ENCODE assay signal across 1 cellular context in genomic region chr3:128725932-128726690, GRCh38.
TF ChIP-seq lines count a peak whose summit lies in the region.

RAB7A (plus strand) TSS chr3:128726183; CDS start chr3:128795368, 69,185 bp downstream.

TF ChIP-seq in WTC11, 78 proteins besides CTCF, POLR2A, EP300 and RAD21 (continued from another document and continues in another):
- TF ChIP-seq ZSCAN18 (CRISPR knock-in tag; IDR thresholded peaks at IDR 0.05) (no peak), FOXP4 (CRISPR knock-in tag; IDR thresholded peaks at IDR 0.05) (no peak), TEAD1 (CRISPR knock-in tag; IDR thresholded peaks at IDR 0.05) (peak; percentile 34; the same call in 1 of the 2 replicates), ZNF532 (CRISPR knock-in tag; IDR thresholded peaks at IDR 0.05; ENCODE audit: borderline replicate concordance) (no peak), RORB (CRISPR knock-in tag; IDR thresholded peaks at IDR 0.05) (no peak), ATF3 (CRISPR knock-in tag; conservative IDR thresholded peaks at IDR 0.05) (no peak), ATF1 (CRISPR knock-in tag; IDR thresholded peaks at IDR 0.05) (0 out of 2 replicates have a peak, but pooled peaks have one; percentile 2), OVOL2 (CRISPR knock-in tag; IDR thresholded peaks at IDR 0.05; ENCODE audit: borderline replicate concordance) (no peak), MLX (CRISPR knock-in tag; IDR thresholded peaks at IDR 0.05) (no peak), FOXP1 (CRISPR knock-in tag; IDR thresholded peaks at IDR 0.05; ENCODE audit: borderline replicate concordance) (peak; percentile 67; the same call in 1 of the 2 replicates), SOX15 (CRISPR knock-in tag; IDR thresholded peaks at IDR 0.05) (no peak), NR2C2 (CRISPR knock-in tag; IDR thresholded peaks at IDR 0.05) (peak; percentile 57), NFE2L1 (CRISPR knock-in tag; IDR thresholded peaks at IDR 0.05) (no peak), GABPB1 (CRISPR knock-in tag; IDR thresholded peaks at IDR 0.05) (peak; percentile 96), ARID4B (CRISPR knock-in tag; IDR thresholded peaks at IDR 0.05; ENCODE audit: borderline replicate concordance) (no peak; the same call in 1 of the 2 replicates), SMAD4 (CRISPR knock-in tag; IDR thresholded peaks at IDR 0.05) (no peak), IRF1 (CRISPR knock-in tag; IDR thresholded peaks at IDR 0.05) (no peak), TP53 (CRISPR knock-in tag; IDR thresholded peaks at IDR 0.05) (peak; percentile 86), ZNF121 (CRISPR knock-in tag; IDR thresholded peaks at IDR 0.05) (no peak), NR1H2 (CRISPR knock-in tag; IDR thresholded peaks at IDR 0.05) (no peak), ZNF396 (CRISPR knock-in tag; IDR thresholded peaks at IDR 0.05; ENCODE audit: borderline replicate concordance) (no peak; the same call in 1 of the 2 replicates), USF1 (CRISPR knock-in tag; IDR thresholded peaks at IDR 0.05) (peak; percentile 96), ZNF425 (CRISPR knock-in tag; conservative IDR thresholded peaks at IDR 0.05) (no peak), USF2 (CRISPR knock-in tag; IDR thresholded peaks at IDR 0.05) (peak; percentile 97), CREM (CRISPR knock-in tag; IDR thresholded peaks at IDR 0.05) (peak; percentile 67; the same call in 1 of the 2 replicates), AFF4 (CRISPR knock-in tag; IDR thresholded peaks at IDR 0.05; ENCODE audit: borderline replicate concordance) (no peak), NR3C1 (CRISPR knock-in tag; conservative IDR thresholded peaks at IDR 0.05; ENCODE audit: low read depth) (no peak), CREB1 (CRISPR knock-in tag; IDR thresholded peaks at IDR 0.05) (no peak)
